Comparison of ENCODE assay signal across 21 cellular contexts in genomic region chr3:116914004-116914403, GRCh38.
DNase-seq lines count a peak whose midpoint lies in the region; ATAC-seq and TF ChIP-seq lines count a peak whose summit lies in the region.
"Had no signal": no experiment of that assay in that cellular context is flagged by ENCODE, and none has a peak within 500 bp of the region (broad histone marks: within the 10 kb centered on the region; RNA-seq: fewer than 3 reads in every experiment).

No MANE protein-coding gene starts in this region.

- peak; percentile 6 for DNase-seq in NCI-H1092 (lab: John Stamatoyannopoulos, UW)
- peak; percentile 63 for DNase-seq in NCI-H1092 treated with DMSO at 0.1 percent for 48 hours (lab: John Stamatoyannopoulos, UW)
- no peak for DNase-seq in OCI-M2 (lab: John Stamatoyannopoulos, UW; ENCODE audit: unreplicated experiment)
- no peak for DNase-seq in NCI-H2029 (lab: John Stamatoyannopoulos, UW)
- DNase-seq: 8988T; ACHN; BE2C; C1 segment of cervical spinal cord; CD4-positive, alpha-beta memory T cell; CD4-positive, CD25-positive, alpha-beta regulatory T cell; CD8-positive, alpha-beta memory T cell; COR-L47; DMS 273 treated with DMSO at 0.1 percent for 48 hours; DMS153; DMS53; DMS79; DND-41; EL; GDM1 had no signal

- ATAC-seq in SK-N-SH treated with all-trans-retinoic acid at 6 μM for 48 hours = peak; percentile 50
- no peak for ATAC-seq in GM18861 (IDR thresholded peaks at IDR 0.05; ENCODE audit: unreplicated experiment)

TF ChIP-seq in SK-N-SH treated with all-trans-retinoic acid at 6 μM for 48 hours, 23 proteins besides CTCF, POLR2A, EP300 and RAD21:
- TF ChIP-seq TSHZ2 (CRISPR knock-in tag; IDR thresholded peaks at IDR 0.05) (peak; percentile 47; the same call in 1 of the 2 replicates), ISL1 (CRISPR knock-in tag; IDR thresholded peaks at IDR 0.05) (peak; percentile 96), ZNF70 (CRISPR knock-in tag; IDR thresholded peaks at IDR 0.05) (no peak)
TF ChIP-seq in SK-N-SH treated with all-trans-retinoic acid at 6 μM for 48 hours: peak in this region for 2.

Comparison
In these comparisons a context has a peak if more than half of its experiments do, and no peak if none do; other contexts are left out.
1. DNase-seq: peak in NCI-H1092 (single experiment) and NCI-H1092 treated with DMSO at 0.1 percent for 48 hours (single experiment); none in OCI-M2 (single experiment) and NCI-H2029 (single experiment).